ENCODE assay signal across 1 cellular context in genomic region chr2:69180227-69180626, GRCh38.
TF ChIP-seq lines count a peak whose summit lies in the region.

No MANE protein-coding gene starts in this region.

TF ChIP-seq in IMR-90, 13 proteins besides CTCF, POLR2A, EP300 and RAD21:
- TF ChIP-seq ELK1 (IDR thresholded peaks at IDR 0.05; ENCODE audit: borderline replicate concordance, low read depth, low read length) (no peak), RCOR1 (IDR thresholded peaks at IDR 0.05; ENCODE audit: insufficient replicate concordance, low read length) (no peak), BHLHE40 (IDR thresholded peaks at IDR 0.05; ENCODE audit: low read depth, low read length) (no peak), RFX5 (IDR thresholded peaks at IDR 0.05; ENCODE audit: low read depth, low read length) (no peak), USF2 (IDR thresholded peaks at IDR 0.05; ENCODE audit: low read depth, low read length) (no peak), MAFK (IDR thresholded peaks at IDR 0.05; ENCODE audit: low read depth, low read length) (no peak), CEBPB (IDR thresholded peaks at IDR 0.05; ENCODE audit: low read depth, low read length) (no peak), NFE2L2 (IDR thresholded peaks at IDR 0.05; ENCODE audit: low read depth, low read length) (no peak), CHD1 (IDR thresholded peaks at IDR 0.05; ENCODE audit: low read depth, low read length) (no peak)
TF ChIP-seq in IMR-90: peak in this region for 0.
